Comparison of ENCODE assay signal across 8 cellular contexts in the genomic region with DNA sequence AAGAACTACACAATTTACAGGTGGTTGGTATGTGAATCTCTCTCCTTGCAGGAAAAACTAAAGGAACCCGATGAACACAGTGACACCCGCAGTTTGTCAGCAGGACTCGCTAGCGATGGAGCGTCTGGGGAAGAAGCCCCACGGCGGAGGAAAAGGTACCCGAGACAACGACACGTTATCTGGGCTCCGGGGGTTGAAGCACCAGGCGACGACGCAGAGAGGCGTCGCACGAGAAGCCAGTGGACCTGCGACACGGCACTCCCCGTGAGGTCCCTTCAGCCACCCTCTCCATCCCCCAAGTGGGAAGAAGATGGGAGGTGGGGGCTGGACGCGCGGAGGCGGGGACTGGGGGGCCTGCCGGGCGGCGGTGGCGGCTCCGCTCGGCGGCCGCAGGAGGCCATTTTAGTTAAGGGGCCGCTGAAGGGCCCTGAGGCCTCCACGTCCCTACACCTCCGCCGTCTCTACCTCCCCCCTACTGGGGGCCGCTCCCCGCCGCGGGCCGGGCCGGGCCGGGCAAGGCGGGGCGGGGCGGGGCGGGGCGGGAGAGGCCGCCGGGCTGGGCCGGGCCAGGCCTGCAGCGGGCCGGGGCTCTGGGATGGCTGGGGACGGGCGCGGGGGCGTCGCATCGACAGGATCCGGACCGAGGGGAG. TPM values are rescaled to one million over a fixed set of nuclear protein-coding genes. Genes with fewer than 3 reads are reported as not detected.
DNase-seq lines count a peak whose midpoint lies in the region; ATAC-seq and TF ChIP-seq lines count a peak whose summit lies in the region.

No MANE protein-coding gene starts in this region.

- peak overlapping the region; percentile 99 for H3K4me3 Mint-ChIP-seq in activated CD4-positive, alpha-beta T cell treated with anti-CD3 and anti-CD28 coated beads for 36 hours

- no peaks in the 10 kb centered on the region for H3K9me3 Mint-ChIP-seq in activated CD4-positive, alpha-beta T cell treated with anti-CD3 and anti-CD28 coated beads for 36 hours (ENCODE audit: low read depth)

- no peaks in the 10 kb centered on the region for H3K9me3 ChIP-seq in right lobe of liver

- CTCF ChIA-PET in activated CD4-positive, alpha-beta T cell treated with anti-CD3 and anti-CD28 coated beads for 36 hours (lab: Charles Lee) = interaction anchor here (0.8 to 2.0 kb wide), 2 partner anchors 9 to 146 kb away, joined by 3 to 9 read pairs; no protein-coding TSS in a partner anchor

- peaks cover 43% of the 10 kb centered on the region for H3K4me1 Mint-ChIP-seq in activated CD4-positive, alpha-beta T cell treated with anti-CD3 and anti-CD28 coated beads for 36 hours

- DNase-seq in GM12864 (ENCODE audit: low read depth) (no peak), H4 (ENCODE audit: low spot score) (peak; percentile 32), LNCaP clone FGC (ENCODE audit: low read depth) (no peak), dermis blood vessel endothelial cell (peak; percentile 66), right lobe of liver (peak; percentile 38 to 57 (median 48)), OCI-M2 (lab: John Stamatoyannopoulos, UW; ENCODE audit: unreplicated experiment) (no peak)
- DNase-seq in activated CD4-positive, alpha-beta T cell treated with anti-CD3 and anti-CD28 coated beads for 36 hours = peak; percentile 64
- peak in 2 of 3 donors; percentile 6 to 35 for DNase-seq in stimulated activated CD4-positive, alpha-beta T cell treated with anti-CD3 and anti-CD28 coated beads, TNF-alpha, amount 100 ng/mL, for 1 hour (ENCODE audit: low read depth in 3 of 3, low spot score in 1 of 3)

- POLR2A ChIA-PET in activated CD4-positive, alpha-beta T cell treated with anti-CD3 and anti-CD28 coated beads for 36 hours (lab: Charles Lee) = interaction anchor here (0.6 to 1.0 kb wide), 3 partner anchors 88 to 146 kb away, joined by 4 to 5 read pairs (median 4); no protein-coding TSS in a partner anchor

- H3K27me3 ChIP-seq in right lobe of liver = no peaks in the 10 kb centered on the region

- TF ChIP-seq POLR2A in right lobe of liver (IDR thresholded peaks at IDR 0.05) = no peak

- peaks cover 0 to 19% (median 5%) of the 10 kb centered on the region in 4 donors for H3K4me1 ChIP-seq in right lobe of liver

- peak overlapping the region; percentile 82 to 97 (median 88) for H3K27ac ChIP-seq in right lobe of liver

- H3K4me3 ChIP-seq in GM12864 (ENCODE audit: low read depth, low read length) (peak overlapping the region; percentile 61), LNCaP clone FGC (ENCODE audit: low read depth, low read length) (peak overlapping the region; percentile 68), right lobe of liver (peak overlapping the region; percentile 78 to 94 (median 90))

- peak overlapping the region; percentile 99 for H3K27ac Mint-ChIP-seq in activated CD4-positive, alpha-beta T cell treated with anti-CD3 and anti-CD28 coated beads for 36 hours

- H3K36me3 ChIP-seq in right lobe of liver = no peaks in the 10 kb centered on the region

- H3K36me3 Mint-ChIP-seq in activated CD4-positive, alpha-beta T cell treated with anti-CD3 and anti-CD28 coated beads for 36 hours (ENCODE audit: low read depth) = peaks cover 30% of the 10 kb centered on the region

- TF ChIP-seq CTCF in GM12864 (IDR thresholded peaks at IDR 0.05; ENCODE audit: low read depth, low read length, missing control alignments) (no peak), LNCaP clone FGC (IDR thresholded peaks at IDR 0.05; ENCODE audit: control insufficient read depth, extremely low read depth, insufficient read depth) (0 out of 2 replicates have a peak, but pooled peaks have one; percentile 4), right lobe of liver (IDR thresholded peaks at IDR 0.05) (no peak)

- intact Hi-C loops in activated CD4-positive, alpha-beta T cell treated with anti-CD3 and anti-CD28 coated beads for 36 hours (cut with DNase I, micrococcal nuclease) = loop anchor here (1.0 to 5.0 kb wide), 12 partner anchors 19 to 999 kb away; partner anchors contain the start of genes TARS1 (in 2 of the 2), GOLPH3 (in 1 of the 2) and SUB1 (in 1 of the 2)
- intact Hi-C loops in right lobe of liver (cut with DNase I) = no loop called here

- peak; percentile 24 for ATAC-seq in activated CD4-positive, alpha-beta T cell treated with anti-CD3 and anti-CD28 coated beads for 36 hours
- peak; percentile 55 to 76 (median 68) for ATAC-seq in right lobe of liver

- no peaks in the 10 kb centered on the region for H3K27me3 Mint-ChIP-seq in activated CD4-positive, alpha-beta T cell treated with anti-CD3 and anti-CD28 coated beads for 36 hours

- WGBS in right lobe of liver (ENCODE audit: insufficient coverage, low coverage, low lambda C conversion rate, missing lambda C conversion rate) = no CpG with 5 or more reads among the region's 61 CpGs

RNA-seq across cellular contexts. Expression of gene ZFR, which starts 0.9 kb away (rescaled TPM):
- total RNA-seq in H4 (2014; rRNA removed; shearing (Covaris generic)) = 75.6 and 78.2 TPM in 2 replicates
- total RNA-seq in activated CD4-positive, alpha-beta T cell treated with anti-CD3 and anti-CD28 coated beads for 36 hours = 10 to 100 TPM; 60.6 to 81.4 TPM
- 72.8 and 89.7 TPM in 2 replicates for total RNA-seq in dermis blood vessel endothelial cell
- 10 to 100 TPM; 19.8 to 36.8 (median 25.8) TPM for total RNA-seq in right lobe of liver

Comparison
In these comparisons a context has a peak if more than half of its experiments do, and no peak if none do; other contexts are left out.
1. DNase-seq: peak in H4 (single experiment), activated CD4-positive, alpha-beta T cell treated with anti-CD3 and anti-CD28 coated beads for 36 hours (single experiment), dermis blood vessel endothelial cell (single experiment), right lobe of liver (3 of 3) and stimulated activated CD4-positive, alpha-beta T cell treated with anti-CD3 and anti-CD28 coated beads, TNF-alpha, amount 100 ng/mL, for 1 hour (2 of 3); none in GM12864 (single experiment), LNCaP clone FGC (single experiment) and OCI-M2 (single experiment).
2. intact Hi-C loops: an anchor here in activated CD4-positive, alpha-beta T cell treated with anti-CD3 and anti-CD28 coated beads for 36 hours (1.0 to 5.0 kb wide); none called in right lobe of liver.
3. Peak in every context shown above with its lines, with median percentiles within 50 percentile points of each other: H3K4me3 ChIP-seq.